ENCODE assay signal across 1 cellular context in genomic region chr2:235580401-235581157, GRCh38.
TF ChIP-seq lines count a peak whose summit lies in the region.

No MANE protein-coding gene starts in this region.

TF ChIP-seq in GM23338, 12 proteins besides CTCF, POLR2A, EP300 and RAD21 (continued from another document):
- TF ChIP-seq, protein P1, sequence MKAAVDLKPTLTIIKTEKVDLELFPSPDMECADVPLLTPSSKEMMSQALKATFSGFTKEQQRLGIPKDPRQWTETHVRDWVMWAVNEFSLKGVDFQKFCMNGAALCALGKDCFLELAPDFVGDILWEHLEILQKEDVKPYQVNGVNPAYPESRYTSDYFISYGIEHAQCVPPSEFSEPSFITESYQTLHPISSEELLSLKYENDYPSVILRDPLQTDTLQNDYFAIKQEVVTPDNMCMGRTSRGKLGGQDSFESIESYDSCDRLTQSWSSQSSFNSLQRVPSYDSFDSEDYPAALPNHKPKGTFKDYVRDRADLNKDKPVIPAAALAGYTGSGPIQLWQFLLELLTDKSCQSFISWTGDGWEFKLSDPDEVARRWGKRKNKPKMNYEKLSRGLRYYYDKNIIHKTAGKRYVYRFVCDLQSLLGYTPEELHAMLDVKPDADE (IDR thresholded peaks at IDR 0.05), result no peak
- no peak for TF ChIP-seq EZH2 (IDR thresholded peaks at IDR 0.05; ENCODE audit: low read depth, unreplicated experiment)
- no peak for TF ChIP-seq CREB1 (CRISPR knock-in tag; IDR thresholded peaks at IDR 0.05; ENCODE audit: low read depth)
- no peak for TF ChIP-seq JUNB (IDR thresholded peaks at IDR 0.05; ENCODE audit: unreplicated experiment)
- no peak; the same call in 1 of the 2 replicates for TF ChIP-seq NANOG (IDR thresholded peaks at IDR 0.05; ENCODE audit: borderline replicate concordance)
- no peak for TF ChIP-seq EZH2phosphoT487 (IDR thresholded peaks at IDR 0.05; ENCODE audit: unreplicated experiment)
- no peak for TF ChIP-seq POLR2AphosphoS5 (IDR thresholded peaks at IDR 0.05; ENCODE audit: low read depth)
- TF ChIP-seq REST (IDR thresholded peaks at IDR 0.05; ENCODE audit: unreplicated experiment), result no peak
TF ChIP-seq in GM23338: peak in this region for 0.
